Comparison of ENCODE assay signal across 17 cellular contexts in the genomic region with DNA sequence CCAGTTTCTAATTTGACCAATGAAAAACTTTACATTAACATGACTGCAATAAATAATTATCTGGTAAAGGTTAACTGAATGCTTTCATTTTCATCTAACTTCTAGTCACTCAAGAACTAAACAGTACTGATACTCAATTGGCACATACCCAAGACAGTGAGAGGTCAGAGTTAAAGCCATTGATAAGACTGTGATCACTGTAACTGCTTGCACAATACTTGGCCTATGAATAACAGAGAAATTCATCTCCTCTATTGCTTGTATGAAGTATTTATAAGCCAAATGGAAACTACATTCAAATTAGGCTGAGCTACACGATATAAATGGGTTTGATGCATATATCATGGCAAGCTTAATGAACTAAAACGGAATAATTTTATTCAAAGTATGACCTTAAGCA.
"Had no signal": no experiment of that assay in that cellular context is flagged by ENCODE, and none has a peak within 500 bp of the region (broad histone marks: within the 10 kb centered on the region; RNA-seq: fewer than 3 reads in every experiment).

No MANE protein-coding gene starts in this region.

- H3K4me3 ChIP-seq: adrenal gland, esophagus muscularis mucosa, heart left ventricle, lung, neural progenitor cell, ovary, sigmoid colon had no signal

- H3K4me3 Mint-ChIP-seq: activated T-helper 17 cell treated with anti-CD3 and anti-CD28 coated beads, Interleukin-2, amount 50 U/mL, for 72 hours; neural progenitor cell; stimulated activated effector memory CD8-positive, alpha-beta T cell treated with anti-CD3 and anti-CD28 coated beads, Interleukin-12 subunit alpha, Interleukin-12 subunit beta, amount 100 ng/mL, for 72 hours; T-helper 1 cell treated with Interleukin-12 subunit alpha and Interleukin-12 subunit beta and Interleukin-4 antibody, amounts not matched to agents 30 μg/mL and 1 μg/mL, for 36 hours had no signal

- DNase-seq: activated CD4-positive, alpha-beta T cell treated with anti-CD3 and anti-CD28 coated beads, Interleukin-2, amount 50 U/mL, for 48 hours; activated naive CD4-positive, alpha-beta T cell treated with anti-CD3 and anti-CD28 coated beads, Interleukin-2, amount 50 U/mL, for 16 hours; foreskin melanocyte; heart left ventricle; left cardiac atrium; midbrain; ovary; sigmoid colon; stimulated activated CD4-positive, alpha-beta T cell treated with anti-CD3 and anti-CD28 coated beads, Interleukin-2, amount 100 ng/mL, for 24 hours; WERI-Rb-1 had no signal

- H3K27ac Mint-ChIP-seq: activated T-helper 17 cell treated with anti-CD3 and anti-CD28 coated beads, Interleukin-2, amount 50 U/mL, for 72 hours; neural progenitor cell; stimulated activated effector memory CD8-positive, alpha-beta T cell treated with anti-CD3 and anti-CD28 coated beads, Interleukin-12 subunit alpha, Interleukin-12 subunit beta, amount 100 ng/mL, for 72 hours; T-helper 1 cell treated with Interleukin-12 subunit alpha and Interleukin-12 subunit beta and Interleukin-4 antibody, amounts not matched to agents 30 μg/mL and 1 μg/mL, for 36 hours had no signal

- H3K4me1 Mint-ChIP-seq: neural progenitor cell had no signal

- H3K27me3 Mint-ChIP-seq: activated T-helper 17 cell treated with anti-CD3 and anti-CD28 coated beads, Interleukin-2, amount 50 U/mL, for 72 hours had no signal

- H3K9me3 Mint-ChIP-seq: activated T-helper 17 cell treated with anti-CD3 and anti-CD28 coated beads, Interleukin-2, amount 50 U/mL, for 72 hours; neural progenitor cell; stimulated activated effector memory CD8-positive, alpha-beta T cell treated with anti-CD3 and anti-CD28 coated beads, Interleukin-12 subunit alpha, Interleukin-12 subunit beta, amount 100 ng/mL, for 72 hours; T-helper 1 cell treated with Interleukin-12 subunit alpha and Interleukin-12 subunit beta and Interleukin-4 antibody, amounts not matched to agents 30 μg/mL and 1 μg/mL, for 36 hours had no signal

- ATAC-seq: activated T-helper 17 cell treated with anti-CD3 and anti-CD28 coated beads, Interleukin-2, amount 50 U/mL, for 72 hours; heart left ventricle; left cardiac atrium; stimulated activated effector memory CD8-positive, alpha-beta T cell treated with anti-CD3 and anti-CD28 coated beads, Interleukin-12 subunit alpha, Interleukin-12 subunit beta, amount 100 ng/mL, for 72 hours had no signal
